28 cellular contexts compared by ENCODE assay signal in the genomic region with DNA sequence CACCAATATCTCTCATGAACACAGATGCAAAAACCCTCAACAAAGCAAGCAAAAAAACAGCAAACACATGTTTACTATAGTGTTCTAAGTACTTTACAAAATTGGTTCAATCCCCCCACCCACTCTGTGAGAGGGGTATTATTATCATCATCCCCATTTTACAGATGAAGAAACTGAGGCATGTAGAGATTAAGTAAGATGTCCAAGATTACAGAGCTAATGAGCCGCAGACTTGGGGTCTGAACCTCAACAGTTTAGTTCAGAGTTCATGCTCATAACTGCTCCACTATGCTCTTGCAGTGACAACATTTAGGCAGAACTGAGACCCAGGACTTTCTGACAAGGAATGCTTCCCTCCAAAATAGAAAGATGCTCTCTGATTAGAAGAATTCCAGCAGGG. TPM values are rescaled to one million over a fixed set of nuclear protein-coding genes. Genes with fewer than 3 reads are reported as not detected.
DNase-seq lines count a peak whose midpoint lies in the region; ATAC-seq and TF ChIP-seq lines count a peak whose summit lies in the region.
"Had no signal": no experiment of that assay in that cellular context is flagged by ENCODE, and none has a peak within 500 bp of the region (broad histone marks: within the 10 kb centered on the region; RNA-seq: fewer than 3 reads in every experiment).

No MANE protein-coding gene starts in this region.

- POLR2A ChIA-PET in activated CD4-positive, alpha-beta memory T cell treated with anti-CD3 and anti-CD28 coated beads, Interleukin-2, amount 10 ng/mL, durations not matched to agents 7 days and 5 days (lab: Charles Lee): interaction anchor here (1.3 kb wide), 1 partner anchor 15 kb away, joined by 3 read pairs; no protein-coding TSS in a partner anchor
- POLR2A ChIA-PET in activated CD4-positive, alpha-beta memory T cell treated with anti-CD3 and anti-CD28 coated beads for 36 hours (lab: Charles Lee): no interaction called here

- CTCF ChIA-PET in activated CD4-positive, alpha-beta memory T cell treated with anti-CD3 and anti-CD28 coated beads, Interleukin-2, amount 10 ng/mL, durations not matched to agents 7 days and 5 days (lab: Charles Lee): interaction anchor here (2.3 to 2.6 kb wide), 2 partner anchors 17 to 21 kb away, joined by 6 to 11 read pairs; no protein-coding TSS in a partner anchor
- CTCF ChIA-PET in activated CD4-positive, alpha-beta memory T cell treated with anti-CD3 and anti-CD28 coated beads for 36 hours (lab: Charles Lee): interaction anchor here (6.9 kb wide), 1 partner anchor 16 kb away, joined by 47 read pairs; no protein-coding TSS in a partner anchor

- no peak overlapping the region for H3K4me3 ChIP-seq in CD4-positive, CD25-positive, alpha-beta regulatory T cell (ENCODE audit: low read depth, low read length)
- no peak overlapping the region for H3K4me3 ChIP-seq in OCI-LY1 (ENCODE audit: low read depth, low read length, poor library complexity, severe bottlenecking)
- H3K4me3 ChIP-seq in adrenal gland: no peak overlapping the region
- H3K4me3 ChIP-seq: A549, HAP-1, heart left ventricle, prostate gland, stomach, thyroid gland, vagina had no signal

- H3K27me3 ChIP-seq in CD4-positive, CD25-positive, alpha-beta regulatory T cell (ENCODE audit: control insufficient read depth, insufficient read depth, low read length): no peaks in the 10 kb centered on the region
- H3K27me3 ChIP-seq in OCI-LY1 (ENCODE audit: insufficient read depth, low read length) (no peaks in the 10 kb centered on the region), adrenal gland (no peaks in the 10 kb centered on the region)
- H3K27me3 ChIP-seq: heart left ventricle, stomach, thyroid gland, vagina had no signal

- no peaks in the 10 kb centered on the region for H3K9me2 ChIP-seq in OCI-LY1 (ENCODE audit: low read depth, low read length)

- no peak for TF ChIP-seq POLR2A in adrenal gland (IDR thresholded peaks at IDR 0.05)

- H3K9ac ChIP-seq in OCI-LY1 (ENCODE audit: low read length): no peak overlapping the region

- peaks cover 100% of the 10 kb centered on the region for H3K79me2 ChIP-seq in OCI-LY1 (ENCODE audit: insufficient read depth, low read length)

- ATAC-seq in CD4-positive, CD25-positive, alpha-beta regulatory T cell (ENCODE audit: low read depth in 2 of 2): no peak
- ATAC-seq in memory B cell (ENCODE audit: low read depth) (no peak), GM18511 (IDR thresholded peaks at IDR 0.05; ENCODE audit: unreplicated experiment) (no peak), GM21723 (IDR thresholded peaks at IDR 0.05; ENCODE audit: unreplicated experiment) (no peak)
- ATAC-seq: A549, heart left ventricle, sciatic nerve had no signal

- H3F3A ChIP-seq in OCI-LY1 (ENCODE audit: insufficient read depth, low read length): no peaks in the 10 kb centered on the region; the same call in 1 of the 2 replicates

- H3K4me2 ChIP-seq in OCI-LY1 (ENCODE audit: low read length): no peak overlapping the region
- H3K4me2 ChIP-seq: A549 had no signal

- no peaks in the 10 kb centered on the region for H3K9me3 ChIP-seq in CD4-positive, CD25-positive, alpha-beta regulatory T cell (ENCODE audit: control insufficient read depth in 2 of 2, low read length in 2 of 2)
- H3K9me3 ChIP-seq in OCI-LY1 (ENCODE audit: low read length) (no peaks in the 10 kb centered on the region), adrenal gland (replicated peaks in 1 of 3) (no peaks in the 10 kb centered on the region)
- H3K9me3 ChIP-seq: A549, HAP-1, heart left ventricle, prostate gland, stomach, thyroid gland, vagina had no signal

- TF ChIP-seq CTCF in OCI-LY1 (IDR thresholded peaks at IDR 0.05; ENCODE audit: low read length): no peak
- TF ChIP-seq CTCF in adrenal gland (IDR thresholded peaks at IDR 0.05): no peak

- no peaks in the 10 kb centered on the region for H3K36me3 ChIP-seq in CD4-positive, CD25-positive, alpha-beta regulatory T cell (ENCODE audit: control insufficient read depth, insufficient read depth, low read length)
- H3K36me3 ChIP-seq in OCI-LY1 (ENCODE audit: insufficient read depth, low read length) (peaks cover 36% of the 10 kb centered on the region; the same call in 1 of the 2 replicates), adrenal gland (replicated peaks in 1 of 2) (no peaks in the 10 kb centered on the region)
- H3K36me3 ChIP-seq: HAP-1, heart left ventricle, prostate gland, stomach, thyroid gland, vagina had no signal

- H3K9me3 Mint-ChIP-seq in activated CD4-positive, alpha-beta memory T cell treated with anti-CD3 and anti-CD28 coated beads, Interleukin-2, amount 10 ng/mL, durations not matched to agents 7 days and 5 days: no peaks in the 10 kb centered on the region
- H3K9me3 Mint-ChIP-seq in activated CD4-positive, alpha-beta memory T cell treated with anti-CD3 and anti-CD28 coated beads for 36 hours: no peaks in the 10 kb centered on the region
- H3K9me3 Mint-ChIP-seq in CD4-positive, CD25-positive, alpha-beta regulatory T cell: no peaks in the 10 kb centered on the region
- no peaks in the 10 kb centered on the region for H3K9me3 Mint-ChIP-seq in memory B cell

- peaks cover 38% of the 10 kb centered on the region for H3K4me1 ChIP-seq in CD4-positive, CD25-positive, alpha-beta regulatory T cell (ENCODE audit: control insufficient read depth, insufficient read depth, low read length, poor library complexity, severe bottlenecking)
- peaks cover 72% of the 10 kb centered on the region for H3K4me1 ChIP-seq in OCI-LY1 (ENCODE audit: insufficient read depth, low read length, severe bottlenecking)
- peaks cover 13 to 31% of the 10 kb centered on the region in 2 donors for H3K4me1 ChIP-seq in adrenal gland (replicated peaks in 1 of 2)

- no peak overlapping the region for H3K27ac ChIP-seq in CD4-positive, CD25-positive, alpha-beta regulatory T cell (ENCODE audit: insufficient read depth, low read length, poor library complexity, severe bottlenecking)
- peak overlapping the region; percentile 38 for H3K27ac ChIP-seq in OCI-LY1 (ENCODE audit: low read depth, low read length, poor library complexity, severe bottlenecking)
- no peak overlapping the region for H3K27ac ChIP-seq in adrenal gland
- H3K27ac ChIP-seq: A549, heart left ventricle, prostate gland, stomach, vagina had no signal

- no peaks in the 10 kb centered on the region for H3K27me3 Mint-ChIP-seq in activated CD4-positive, alpha-beta memory T cell treated with anti-CD3 and anti-CD28 coated beads, Interleukin-2, amount 10 ng/mL, durations not matched to agents 7 days and 5 days
- no peaks in the 10 kb centered on the region for H3K27me3 Mint-ChIP-seq in activated CD4-positive, alpha-beta memory T cell treated with anti-CD3 and anti-CD28 coated beads for 36 hours
- H3K27me3 Mint-ChIP-seq in CD4-positive, CD25-positive, alpha-beta regulatory T cell: no peaks in the 10 kb centered on the region
- H3K27me3 Mint-ChIP-seq in memory B cell: no peaks in the 10 kb centered on the region
- H3K27me3 Mint-ChIP-seq: brain had no signal

- 97 to 100% (median 99%) methylated on average over 1 of the region's 1 CpG for WGBS in adrenal gland, 4 donors

- H2AFZ ChIP-seq in OCI-LY1 (ENCODE audit: low read length): no peak overlapping the region

- peak overlapping the region; percentile 47 for H3K27ac Mint-ChIP-seq in activated CD4-positive, alpha-beta memory T cell treated with anti-CD3 and anti-CD28 coated beads, Interleukin-2, amount 10 ng/mL, durations not matched to agents 7 days and 5 days
- no peak overlapping the region for H3K27ac Mint-ChIP-seq in activated CD4-positive, alpha-beta memory T cell treated with anti-CD3 and anti-CD28 coated beads for 36 hours
- H3K27ac Mint-ChIP-seq in CD4-positive, CD25-positive, alpha-beta regulatory T cell: peak overlapping the region; percentile 77 to 86 (median 79)
- peak overlapping the region; percentile 85 for H3K27ac Mint-ChIP-seq in memory B cell

- no peaks in the 10 kb centered on the region for H4K20me1 ChIP-seq in OCI-LY1 (ENCODE audit: insufficient read depth, low read length)

- peaks cover 45% of the 10 kb centered on the region for H3K4me1 Mint-ChIP-seq in activated CD4-positive, alpha-beta memory T cell treated with anti-CD3 and anti-CD28 coated beads, Interleukin-2, amount 10 ng/mL, durations not matched to agents 7 days and 5 days
- peaks cover 48% of the 10 kb centered on the region for H3K4me1 Mint-ChIP-seq in activated CD4-positive, alpha-beta memory T cell treated with anti-CD3 and anti-CD28 coated beads for 36 hours (ENCODE audit: low read depth)
- H3K4me1 Mint-ChIP-seq in CD4-positive, CD25-positive, alpha-beta regulatory T cell: peaks cover 23 to 83% (median 51%) of the 10 kb centered on the region in 4 donors
- H3K4me1 Mint-ChIP-seq in memory B cell: peaks cover 29% of the 10 kb centered on the region

- H3K4me3 Mint-ChIP-seq in activated CD4-positive, alpha-beta memory T cell treated with anti-CD3 and anti-CD28 coated beads, Interleukin-2, amount 10 ng/mL, durations not matched to agents 7 days and 5 days: peak overlapping the region; percentile 48
- no peak overlapping the region for H3K4me3 Mint-ChIP-seq in activated CD4-positive, alpha-beta memory T cell treated with anti-CD3 and anti-CD28 coated beads for 36 hours
- H3K4me3 Mint-ChIP-seq in CD4-positive, CD25-positive, alpha-beta regulatory T cell: peak overlapping the region; percentile 12 to 85 (median 44)
- no peak overlapping the region for H3K4me3 Mint-ChIP-seq in memory B cell
- H3K4me3 Mint-ChIP-seq: brain had no signal

- no peak for DNase-seq in activated CD4-positive, alpha-beta memory T cell treated with anti-CD3 and anti-CD28 coated beads, Interleukin-2, amount 10 ng/mL, durations not matched to agents 7 days and 5 days
- no peak for DNase-seq in activated CD4-positive, alpha-beta memory T cell treated with anti-CD3 and anti-CD28 coated beads for 36 hours
- DNase-seq in CD4-positive, CD25-positive, alpha-beta regulatory T cell: no peak
- no peak for DNase-seq in memory B cell (ENCODE audit: low spot score in 2 of 2)
- DNase-seq in adrenal gland: no peak
- DNase-seq: activated effector memory CD4-positive, alpha-beta T cell treated with Interleukin-2 at 50 U/mL for 16 hours; DMS153; foreskin melanocyte; heart left ventricle; kidney; MV-4-11; NCI-H146; NCI-H2107; occipital lobe; SHP77; stimulated activated CD4-positive, alpha-beta T cell treated with anti-CD3 and anti-CD28 coated beads, Interleukin-12 subunit alpha, Interleukin-12 subunit beta, amount 100 ng/mL, for 4 hours; stimulated activated CD4-positive, alpha-beta T cell treated with anti-CD3 and anti-CD28 coated beads, Interleukin-2, amount 100 ng/mL, for 48 hours; stomach; thyroid gland had no signal

- H3K36me3 Mint-ChIP-seq in activated CD4-positive, alpha-beta memory T cell treated with anti-CD3 and anti-CD28 coated beads, Interleukin-2, amount 10 ng/mL, durations not matched to agents 7 days and 5 days (ENCODE audit: low read depth): peaks cover 20% of the 10 kb centered on the region
- H3K36me3 Mint-ChIP-seq in activated CD4-positive, alpha-beta memory T cell treated with anti-CD3 and anti-CD28 coated beads for 36 hours: no peaks in the 10 kb centered on the region
- peaks cover 8% of the 10 kb centered on the region for H3K36me3 Mint-ChIP-seq in CD4-positive, CD25-positive, alpha-beta regulatory T cell
- H3K36me3 Mint-ChIP-seq in memory B cell: peaks cover 2% of the 10 kb centered on the region

- intact Hi-C loops in activated CD4-positive, alpha-beta memory T cell treated with anti-CD3 and anti-CD28 coated beads for 36 hours (cut with micrococcal nuclease): loop anchor here (2.0 kb wide), 2 partner anchors 23 to 73 kb away; no protein-coding TSS in a partner anchor
- intact Hi-C loops in adrenal gland (cut with DNase I): no loop called here

RNA-seq across cellular contexts. Expression of gene CLSTN1, which starts 21.9 kb away (rescaled TPM):
- total RNA-seq in activated CD4-positive, alpha-beta memory T cell treated with anti-CD3 and anti-CD28 coated beads, Interleukin-2, amount 10 ng/mL, durations not matched to agents 7 days and 5 days: 100 to 1,000 TPM in 1 of 2 experiments, 10 to 100 TPM in 1; 96.9 to 102 TPM
- total RNA-seq in activated CD4-positive, alpha-beta memory T cell treated with anti-CD3 and anti-CD28 coated beads for 36 hours: 10 to 100 TPM; 33.6 to 34.1 TPM
- 106 TPM for total RNA-seq in CD4-positive, CD25-positive, alpha-beta regulatory T cell
- polyA plus RNA-seq in CD4-positive, CD25-positive, alpha-beta regulatory T cell: 10 to 100 TPM; 19.2 to 25.4 (median 22.3) TPM
- 100 to 1,000 TPM in 2 of 8 donors, 10 to 100 TPM in 6; 69.3 to 106 (median 87.6) TPM for total RNA-seq in adrenal gland
- polyA plus RNA-seq in adrenal gland: 10 to 100 TPM; 48.8 to 74.3 (median 67.0) TPM

Comparison
In these comparisons a context has a peak if more than half of its experiments do, and no peak if none do; other contexts are left out.
1. H3K4me3 Mint-ChIP-seq: peak in activated CD4-positive, alpha-beta memory T cell treated with anti-CD3 and anti-CD28 coated beads, Interleukin-2, amount 10 ng/mL, durations not matched to agents 7 days and 5 days (single experiment) and CD4-positive, CD25-positive, alpha-beta regulatory T cell (4 of 4); none in activated CD4-positive, alpha-beta memory T cell treated with anti-CD3 and anti-CD28 coated beads for 36 hours (single experiment) and memory B cell (single experiment).